Comparison of ENCODE assay signal across 12 cellular contexts in the genomic region with DNA sequence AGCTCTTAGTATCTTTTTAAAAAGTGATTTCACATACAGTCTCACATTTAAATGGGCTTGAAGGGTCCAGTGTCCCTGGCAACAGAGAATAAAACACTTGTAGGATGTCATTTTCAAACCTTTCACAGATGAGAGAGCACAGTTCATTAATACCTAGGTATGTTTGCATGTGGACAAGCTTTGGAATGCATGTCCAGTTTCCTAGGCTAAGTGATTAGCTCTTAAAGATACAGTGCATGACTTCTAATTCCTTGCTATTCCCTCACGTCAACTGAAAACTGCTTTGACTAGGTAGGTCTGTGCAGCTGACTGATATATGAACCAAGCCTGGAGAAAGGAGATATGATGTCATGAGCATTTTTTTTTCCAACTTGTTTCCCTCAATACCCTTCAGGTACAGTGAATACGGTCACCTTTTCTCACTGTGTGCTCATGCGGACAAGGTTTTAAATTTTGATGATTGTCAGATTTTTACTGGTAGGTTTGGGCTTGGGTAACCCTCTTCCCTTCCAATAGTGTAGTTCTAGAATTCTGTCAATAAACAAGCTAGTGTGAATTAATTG. TPM values are rescaled to one million over a fixed set of nuclear protein-coding genes. Genes with fewer than 3 reads are reported as not detected.
DNase-seq lines count a peak whose midpoint lies in the region; ATAC-seq and TF ChIP-seq lines count a peak whose summit lies in the region.
"Had no signal": no experiment of that assay in that cellular context is flagged by ENCODE, and none has a peak within 500 bp of the region (broad histone marks: within the 10 kb centered on the region; RNA-seq: fewer than 3 reads in every experiment).

No MANE protein-coding gene starts in this region.

- H3K27ac Mint-ChIP-seq in activated T-helper 2 cell treated with anti-CD3 and anti-CD28 coated beads, Interferon-gamma antibody, Interleukin-2, Interleukin-4, amounts not matched to agents 10 μg/mL and 5 μg/mL and 100 μg/mL, durations not matched to agents 14 hours and 24 hours and 36 hours, result peak overlapping the region; percentile 84
- H3K27ac Mint-ChIP-seq in progenitor cell of endocrine pancreas, result peak overlapping the region; percentile 71

- no peaks in the 10 kb centered on the region for H3K9me3 ChIP-seq in adrenal gland (replicated peaks in 1 of 3)
- H3K9me3 ChIP-seq: Caco-2 had no signal

- H3K4me3 ChIP-seq in GM08714 (ENCODE audit: low read length) (peak overlapping the region; percentile 49; the same call in 1 of the 2 replicates), adrenal gland (no peak overlapping the region)

- 94 to 100% (median 95%) methylated on average over 3 of the region's 3 CpGs for WGBS in adrenal gland, 4 donors

- H3K27ac ChIP-seq in adrenal gland, result no peak overlapping the region

- no peak for DNase-seq in activated T-helper 2 cell treated with anti-CD3 and anti-CD28 coated beads, Interferon-gamma antibody, Interleukin-2, Interleukin-4, amounts not matched to agents 10 μg/mL and 5 μg/mL and 100 μg/mL, durations not matched to agents 14 hours and 24 hours and 36 hours (ENCODE audit: low spot score)
- DNase-seq in progenitor cell of endocrine pancreas (ENCODE audit: low spot score, unreplicated experiment) (no peak), NCI-H1092 (lab: John Stamatoyannopoulos, UW) (no peak), CD1c-positive myeloid dendritic cell (ENCODE audit: extremely low spot score) (no peak), adrenal gland (no peak)
- DNase-seq: Caco-2, foreskin melanocyte, Kasumi-1, NCI-H2107 had no signal

- peaks cover 6% of the 10 kb centered on the region for H3K9me3 Mint-ChIP-seq in activated T-helper 2 cell treated with anti-CD3 and anti-CD28 coated beads, Interferon-gamma antibody, Interleukin-2, Interleukin-4, amounts not matched to agents 10 μg/mL and 5 μg/mL and 100 μg/mL, durations not matched to agents 14 hours and 24 hours and 36 hours
- peaks cover 10% of the 10 kb centered on the region for H3K9me3 Mint-ChIP-seq in progenitor cell of endocrine pancreas (ENCODE audit: low read depth)

- no peak for TF ChIP-seq POLR2A in adrenal gland (IDR thresholded peaks at IDR 0.05)

- peak; percentile 7 for ATAC-seq in HG02981 (IDR thresholded peaks at IDR 0.05; ENCODE audit: unreplicated experiment)
- ATAC-seq: sciatic nerve had no signal

- peaks cover 36% of the 10 kb centered on the region for H3K4me1 Mint-ChIP-seq in activated T-helper 2 cell treated with anti-CD3 and anti-CD28 coated beads, Interferon-gamma antibody, Interleukin-2, Interleukin-4, amounts not matched to agents 10 μg/mL and 5 μg/mL and 100 μg/mL, durations not matched to agents 14 hours and 24 hours and 36 hours (ENCODE audit: low read depth)
- peaks cover 22% of the 10 kb centered on the region for H3K4me1 Mint-ChIP-seq in progenitor cell of endocrine pancreas (ENCODE audit: low read depth)

- H3K27me3 ChIP-seq in adrenal gland, result no peaks in the 10 kb centered on the region

- H3K27me3 Mint-ChIP-seq in activated T-helper 2 cell treated with anti-CD3 and anti-CD28 coated beads, Interferon-gamma antibody, Interleukin-2, Interleukin-4, amounts not matched to agents 10 μg/mL and 5 μg/mL and 100 μg/mL, durations not matched to agents 14 hours and 24 hours and 36 hours (ENCODE audit: low read depth), result no peaks in the 10 kb centered on the region
- no peaks in the 10 kb centered on the region for H3K27me3 Mint-ChIP-seq in progenitor cell of endocrine pancreas

- peaks cover 81% of the 10 kb centered on the region for H3K36me3 Mint-ChIP-seq in activated T-helper 2 cell treated with anti-CD3 and anti-CD28 coated beads, Interferon-gamma antibody, Interleukin-2, Interleukin-4, amounts not matched to agents 10 μg/mL and 5 μg/mL and 100 μg/mL, durations not matched to agents 14 hours and 24 hours and 36 hours (ENCODE audit: low read depth)
- H3K36me3 Mint-ChIP-seq in progenitor cell of endocrine pancreas (ENCODE audit: insufficient read depth), result peaks cover 57% of the 10 kb centered on the region

- H3K4me3 Mint-ChIP-seq in activated T-helper 2 cell treated with anti-CD3 and anti-CD28 coated beads, Interferon-gamma antibody, Interleukin-2, Interleukin-4, amounts not matched to agents 10 μg/mL and 5 μg/mL and 100 μg/mL, durations not matched to agents 14 hours and 24 hours and 36 hours (ENCODE audit: low read depth), result peak overlapping the region; percentile 18
- no peak overlapping the region for H3K4me3 Mint-ChIP-seq in progenitor cell of endocrine pancreas (ENCODE audit: low read depth)

- TF ChIP-seq CTCF in progenitor cell of endocrine pancreas (IDR thresholded peaks at IDR 0.05; ENCODE audit: unreplicated experiment), result no peak
- TF ChIP-seq CTCF in adrenal gland (IDR thresholded peaks at IDR 0.05), result no peak

- peaks cover 0 to 45% of the 10 kb centered on the region in 2 donors for H3K36me3 ChIP-seq in adrenal gland (replicated peaks in 1 of 2)

- H3K4me1 ChIP-seq in adrenal gland (replicated peaks in 1 of 2), result no peaks in the 10 kb centered on the region

- intact Hi-C loops in activated T-helper 2 cell treated with anti-CD3 and anti-CD28 coated beads, Interferon-gamma antibody, Interleukin-2, Interleukin-4, amounts not matched to agents 10 μg/mL and 5 μg/mL and 100 μg/mL, durations not matched to agents 14 hours and 24 hours and 36 hours (cut with micrococcal nuclease), result loop anchor here (1.0 kb wide), 2 partner anchors 29 to 75 kb away; no protein-coding TSS in a partner anchor
- intact Hi-C loops in adrenal gland (cut with DNase I), result no loop called here

RNA-seq across cellular contexts. Expression of a gene that starts 41.6 kb away (rescaled TPM):
- 74.9 and 79.8 TPM in 2 replicates for total RNA-seq in activated T-helper 2 cell treated with anti-CD3 and anti-CD28 coated beads, Interferon-gamma antibody, Interleukin-2, Interleukin-4, amounts not matched to agents 10 μg/mL and 5 μg/mL and 100 μg/mL, durations not matched to agents 14 hours and 24 hours and 36 hours
- total RNA-seq in progenitor cell of endocrine pancreas (64.2 and 67.6 TPM in 2 replicates), adrenal gland (10 to 100 TPM; 38.4 to 81.8 (median 53.6) TPM)
- 10 to 100 TPM; 18.9 to 50.9 (median 22.3) TPM for polyA plus RNA-seq in adrenal gland
